Comparison of ENCODE assay signal across 18 cellular contexts in the genomic region with DNA sequence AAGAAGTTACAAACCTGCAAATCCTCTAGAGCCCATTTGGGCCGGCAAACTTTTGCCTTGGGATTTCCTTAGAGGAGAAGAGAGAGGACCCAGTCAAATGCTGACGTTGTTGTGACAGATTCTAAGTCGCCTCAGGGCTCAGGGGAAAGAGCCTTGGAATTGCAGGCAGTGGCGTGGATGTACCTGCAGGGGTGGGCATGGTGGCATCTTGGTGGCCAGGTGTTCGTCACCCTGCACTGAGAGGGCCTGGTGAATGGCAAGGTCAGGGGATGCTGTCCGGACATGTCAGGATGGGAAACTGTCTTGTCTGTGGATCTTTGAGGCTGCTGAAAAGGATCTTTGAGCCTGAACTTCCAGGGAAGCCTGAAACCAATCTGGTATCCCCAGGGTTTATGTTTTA.
DNase-seq lines count a peak whose midpoint lies in the region; ATAC-seq and TF ChIP-seq lines count a peak whose summit lies in the region.
"Had no signal": no experiment of that assay in that cellular context is flagged by ENCODE, and none has a peak within 500 bp of the region (broad histone marks: within the 10 kb centered on the region; RNA-seq: fewer than 3 reads in every experiment).

No MANE protein-coding gene starts in this region.

- in situ Hi-C loops in IMR-90 (cut with MboI; ENCODE audit: low sequenced_read_pairs), result no loop called here

- no peak overlapping the region for H4K91ac ChIP-seq in IMR-90 (ENCODE audit: insufficient read depth, low read depth, low read length)

- no peak overlapping the region for H2BK15ac ChIP-seq in IMR-90 (ENCODE audit: low read depth, low read length)

- H3K9me1 ChIP-seq in IMR-90 (ENCODE audit: insufficient read depth, low read length), result peaks cover 7% of the 10 kb centered on the region

- no peak overlapping the region for H4K8ac ChIP-seq in IMR-90 (ENCODE audit: low read depth in 2 of 2, low read length in 2 of 2)

- no peak overlapping the region for H3K56ac ChIP-seq in IMR-90 (ENCODE audit: extremely low read depth, insufficient read depth, low read length)

- H3K23ac ChIP-seq in IMR-90 (ENCODE audit: low read depth, low read length), result no peak overlapping the region

- no peak overlapping the region for H2BK5ac ChIP-seq in IMR-90 (ENCODE audit: low read depth, low read length, poor library complexity, severe bottlenecking)

- H2AK5ac ChIP-seq in IMR-90 (ENCODE audit: low read depth, low read length), result no peak overlapping the region; the same call in 1 of the 2 replicates

- H4K20me1 ChIP-seq in BLaER1 treated with 17β-estradiol and CSF1 and Interleukin-3, amounts not matched to agents 10 nM and 100 nM, result peaks cover 9 to 50% (median 28%) of the 10 kb centered on the region in 11 experiments; a peak in 18 of 22 replicates
- H4K20me1 ChIP-seq in IMR-90 (ENCODE audit: insufficient read depth, low read length), result peaks cover 59% of the 10 kb centered on the region

- no peak for TF ChIP-seq RAD21 in IMR-90 (IDR thresholded peaks at IDR 0.05; ENCODE audit: low read length)

- CTCF ChIA-PET in IMR-90 (lab: Yijun Ruan, JAX), result no interaction called here

- dilution Hi-C loops in IMR-90 (cut with HindIII; ENCODE audit: low sequenced_read_pairs, unreplicated experiment), result no loop called here

- no peak for TF ChIP-seq CTCF in IMR-90 (conservative IDR thresholded peaks at IDR 0.05; ENCODE audit: low read depth, low read length)

- intact Hi-C loops in IMR-90 (cut with micrococcal nuclease), result no loop called here
- intact Hi-C loops in sciatic nerve (cut with DNase I), result no loop called here
- intact Hi-C loops in left ventricle myocardium superior (cut with micrococcal nuclease), result no loop called here

- peak overlapping the region; percentile 52; the same call in 1 of the 2 replicates for H3K4ac ChIP-seq in IMR-90 (ENCODE audit: low read depth, low read length)

- DNase-seq in IMR-90 (no peak), sciatic nerve (ENCODE audit: low spot score) (peak; percentile 37), left ventricle myocardium superior (no peak)
- DNase-seq: ACHN, DMS79 treated with DMSO at 0.1 percent for 48 hours, HCEC 1CT, NCI-H1105, NCI-H187, NCI-H2107, NCI-H510A treated with DMSO at 0.1 percent for 48 hours, SW 1271 had no signal

- peak overlapping the region; percentile 75 to 99 (median 91) for H3K4me2 ChIP-seq in BLaER1 treated with 17β-estradiol and CSF1 and Interleukin-3, amounts not matched to agents 10 nM and 100 nM
- no peak overlapping the region for H3K4me2 ChIP-seq in IMR-90 (ENCODE audit: low read depth, low read length)

- H3K9me3 ChIP-seq in BLaER1 treated with 17β-estradiol and CSF1 and Interleukin-3, amounts not matched to agents 10 nM and 100 nM (replicated peaks in 1 of 11), result no peaks in the 10 kb centered on the region
- no peaks in the 10 kb centered on the region for H3K9me3 ChIP-seq in IMR-90 (ENCODE audit: control insufficient read depth, insufficient read depth, low read length)

- H2AFZ ChIP-seq in IMR-90 (replicated peaks; ENCODE audit: low read length, poor library complexity), result no peak overlapping the region

- peaks cover 22 to 87% (median 74%) of the 10 kb centered on the region in 10 experiments for H3K4me1 ChIP-seq in BLaER1 treated with 17β-estradiol and CSF1 and Interleukin-3, amounts not matched to agents 10 nM and 100 nM
- H3K4me1 ChIP-seq in IMR-90 (ENCODE audit: control insufficient read depth, insufficient read depth, low read length), result peaks cover 5% of the 10 kb centered on the region

- peak overlapping the region in 8 of 10 experiments; percentile 21 to 54 (median 44); a peak in 10 of 20 replicates for H3K4me3 ChIP-seq in BLaER1 treated with 17β-estradiol and CSF1 and Interleukin-3, amounts not matched to agents 10 nM and 100 nM
- no peak overlapping the region for H3K4me3 ChIP-seq in IMR-90 (ENCODE audit: insufficient read depth, low read depth, low read length)
- H3K4me3 ChIP-seq: K562 had no signal

- no peak for ATAC-seq in IMR-90 (ENCODE audit: low read depth)
- ATAC-seq in sciatic nerve, result no peak
- ATAC-seq in GM19351 (IDR thresholded peaks at IDR 0.05; ENCODE audit: unreplicated experiment), result no peak
- no peak for ATAC-seq in GM19035 (IDR thresholded peaks at IDR 0.05; ENCODE audit: unreplicated experiment)
- ATAC-seq in left ventricle myocardium superior, result no peak
- ATAC-seq: K562, Panc1, Right ventricle myocardium inferior had no signal

- peak overlapping the region in 8 of 11 experiments; percentile 24 to 65 (median 41); a peak in 14 of 22 replicates for H3K9ac ChIP-seq in BLaER1 treated with 17β-estradiol and CSF1 and Interleukin-3, amounts not matched to agents 10 nM and 100 nM
- no peak overlapping the region for H3K9ac ChIP-seq in IMR-90 (ENCODE audit: low read depth, low read length)

- peak overlapping the region in 8 of 11 experiments; percentile 32 to 69 (median 60); a peak in 15 of 22 replicates for H3K27ac ChIP-seq in BLaER1 treated with 17β-estradiol and CSF1 and Interleukin-3, amounts not matched to agents 10 nM and 100 nM
- no peak overlapping the region for H3K27ac ChIP-seq in IMR-90 (ENCODE audit: insufficient read depth, low read length)
- peak overlapping the region; percentile 39 for H3K27ac ChIP-seq in cingulate gyrus (ENCODE audit: low read depth, low read length)

- H2BK20ac ChIP-seq in IMR-90 (ENCODE audit: low read depth, low read length), result no peak overlapping the region

- H2AK9ac ChIP-seq in IMR-90 (replicated peaks; ENCODE audit: low read depth, low read length, poor library complexity), result no peak overlapping the region

- POLR2A ChIA-PET in IMR-90 (lab: Charles Lee; ENCODE audit: unreplicated experiment), result no interaction called here

- H3K79me1 ChIP-seq in IMR-90 (ENCODE audit: low read depth in 1 of 2, low read length in 2 of 2), result peaks cover 32 to 57% of the 10 kb centered on the region in 2 experiments

- WGBS in IMR-90 (ENCODE audit: extremely low coverage in 2 of 2, insufficient read length in 1 of 2), 2 experiments, result 92% methylated on average over 4 of the region's 6 CpGs; no CpG with 5 or more reads in 1 of the 2 experiments

- TF ChIP-seq POLR2A in IMR-90 (IDR thresholded peaks at IDR 0.05; ENCODE audit: low read depth, low read length), result no peak

- no peaks in the 10 kb centered on the region for H3K27me3 ChIP-seq in BLaER1 treated with 17β-estradiol and CSF1 and Interleukin-3, amounts not matched to agents 10 nM and 100 nM
- no peaks in the 10 kb centered on the region for H3K27me3 ChIP-seq in IMR-90 (ENCODE audit: control insufficient read depth, insufficient read depth, low read length)

- no peaks in the 10 kb centered on the region for H3K36me3 ChIP-seq in BLaER1 treated with 17β-estradiol and CSF1 and Interleukin-3, amounts not matched to agents 10 nM and 100 nM
- H3K36me3 ChIP-seq in IMR-90 (ENCODE audit: control insufficient read depth, insufficient read depth, low read length), result no peaks in the 10 kb centered on the region

- H4K5ac ChIP-seq in IMR-90 (ENCODE audit: low read depth, low read length), result no peak overlapping the region

- H2BK120ac ChIP-seq in IMR-90 (ENCODE audit: low read depth, low read length), result no peak overlapping the region

- no peak overlapping the region for H3K14ac ChIP-seq in IMR-90 (replicated peaks; ENCODE audit: low read depth, low read length)

- H3K18ac ChIP-seq in IMR-90 (ENCODE audit: low read depth, low read length), result no peak overlapping the region

- BruUV-seq in IMR-90 (replicated peaks; lab: Mats Ljungman, UMichigan), result no TSS peak

TF ChIP-seq in IMR-90, 13 proteins besides CTCF, POLR2A, EP300 and RAD21:
- TF ChIP-seq NFE2L2 (IDR thresholded peaks at IDR 0.05; ENCODE audit: low read depth, low read length), result no peak
- TF ChIP-seq CHD1 (IDR thresholded peaks at IDR 0.05; ENCODE audit: low read depth, low read length), result no peak
- no peak for TF ChIP-seq MAFK (IDR thresholded peaks at IDR 0.05; ENCODE audit: low read depth, low read length)
- TF ChIP-seq MXI1 (IDR thresholded peaks at IDR 0.05; ENCODE audit: borderline replicate concordance, low read depth, low read length), result no peak
- TF ChIP-seq BHLHE40 (IDR thresholded peaks at IDR 0.05; ENCODE audit: low read depth, low read length), result no peak
- TF ChIP-seq RFX5 (IDR thresholded peaks at IDR 0.05; ENCODE audit: low read depth, low read length), result no peak
- TF ChIP-seq, protein P1, sequence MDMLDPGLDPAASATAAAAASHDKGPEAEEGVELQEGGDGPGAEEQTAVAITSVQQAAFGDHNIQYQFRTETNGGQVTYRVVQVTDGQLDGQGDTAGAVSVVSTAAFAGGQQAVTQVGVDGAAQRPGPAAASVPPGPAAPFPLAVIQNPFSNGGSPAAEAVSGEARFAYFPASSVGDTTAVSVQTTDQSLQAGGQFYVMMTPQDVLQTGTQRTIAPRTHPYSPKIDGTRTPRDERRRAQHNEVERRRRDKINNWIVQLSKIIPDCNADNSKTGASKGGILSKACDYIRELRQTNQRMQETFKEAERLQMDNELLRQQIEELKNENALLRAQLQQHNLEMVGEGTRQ (IDR thresholded peaks at IDR 0.05; ENCODE audit: low read depth, low read length), result no peak
- no peak for TF ChIP-seq FOS (IDR thresholded peaks at IDR 0.05; ENCODE audit: low read depth, low read length)
- no peak for TF ChIP-seq CEBPB (IDR thresholded peaks at IDR 0.05; ENCODE audit: low read depth, low read length)
- no peak for TF ChIP-seq RCOR1 (IDR thresholded peaks at IDR 0.05; ENCODE audit: insufficient replicate concordance, low read length)
- no peak for TF ChIP-seq SMC3 (IDR thresholded peaks at IDR 0.05; ENCODE audit: low read depth, low read length)
- no peak for TF ChIP-seq MAZ (IDR thresholded peaks at IDR 0.05; ENCODE audit: borderline replicate concordance, low read depth, low read length)
- TF ChIP-seq, protein P2, sequence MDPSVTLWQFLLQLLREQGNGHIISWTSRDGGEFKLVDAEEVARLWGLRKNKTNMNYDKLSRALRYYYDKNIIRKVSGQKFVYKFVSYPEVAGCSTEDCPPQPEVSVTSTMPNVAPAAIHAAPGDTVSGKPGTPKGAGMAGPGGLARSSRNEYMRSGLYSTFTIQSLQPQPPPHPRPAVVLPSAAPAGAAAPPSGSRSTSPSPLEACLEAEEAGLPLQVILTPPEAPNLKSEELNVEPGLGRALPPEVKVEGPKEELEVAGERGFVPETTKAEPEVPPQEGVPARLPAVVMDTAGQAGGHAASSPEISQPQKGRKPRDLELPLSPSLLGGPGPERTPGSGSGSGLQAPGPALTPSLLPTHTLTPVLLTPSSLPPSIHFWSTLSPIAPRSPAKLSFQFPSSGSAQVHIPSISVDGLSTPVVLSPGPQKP (IDR thresholded peaks at IDR 0.05; ENCODE audit: borderline replicate concordance, low read depth, low read length), result no peak
TF ChIP-seq in IMR-90: peak in this region for 0.
